17 cellular contexts compared by ENCODE assay signal in genomic region chr6:163637524-163637923, GRCh38.
DNase-seq lines count a peak whose midpoint lies in the region; ATAC-seq lines count a peak whose summit lies in the region.
"Had no signal": no experiment of that assay in that cellular context is flagged by ENCODE, and none has a peak within 500 bp of the region (broad histone marks: within the 10 kb centered on the region; RNA-seq: fewer than 3 reads in every experiment).

No MANE protein-coding gene starts in this region.

- H3K4me1 Mint-ChIP-seq in T-helper 17 cell, result no peaks in the 10 kb centered on the region
- H3K4me1 Mint-ChIP-seq in activated T-helper 1 cell treated with anti-CD3 and anti-CD28 coated beads, Interleukin-12 subunit alpha, Interleukin-12 subunit beta, Interleukin-2, Interleukin-4 antibody, amounts not matched to agents 30 ng/mL and 10 ng/mL and 1 ng/mL, durations not matched to agents 14 hours and 24 hours and 36 hours (ENCODE audit: low read depth), result no peaks in the 10 kb centered on the region
- H3K4me1 Mint-ChIP-seq: central memory CD8-positive, alpha-beta T cell had no signal

- ATAC-seq in GM18519 (IDR thresholded peaks at IDR 0.05; ENCODE audit: low FRiP score, unreplicated experiment) (peak; percentile 83), GM21390 (IDR thresholded peaks at IDR 0.05; ENCODE audit: unreplicated experiment) (peak; percentile 94), HG02970 (IDR thresholded peaks at IDR 0.05; ENCODE audit: low FRiP score, unreplicated experiment) (peak; percentile 63), HG03565 (IDR thresholded peaks at IDR 0.05; ENCODE audit: unreplicated experiment) (peak; percentile 76), T-helper 17 cell (no peak)
- ATAC-seq: HCT116 had no signal

- DNase-seq in T-helper 17 cell (no peak), H4 (ENCODE audit: low spot score) (no peak), middle frontal gyrus (ENCODE audit: extremely low spot score, low spot score) (no peak)
- DNase-seq in activated T-helper 1 cell treated with anti-CD3 and anti-CD28 coated beads, Interleukin-12 subunit alpha, Interleukin-12 subunit beta, Interleukin-2, Interleukin-4 antibody, amounts not matched to agents 30 ng/mL and 10 ng/mL and 1 ng/mL, durations not matched to agents 14 hours and 24 hours and 36 hours (ENCODE audit: low spot score), result no peak
- DNase-seq: activated naive CD4-positive, alpha-beta T cell treated with anti-CD3 and anti-CD28 coated beads, Interleukin-2, amount 50 U/mL, for 16 hours; lower lobe of right lung; NCI-H2227 treated with DMSO at 0.1 percent for 48 hours; Peyer's patch; T1000 had no signal

- no peaks in the 10 kb centered on the region for H3K36me3 Mint-ChIP-seq in T-helper 17 cell (ENCODE audit: low read depth)
- H3K36me3 Mint-ChIP-seq in activated T-helper 1 cell treated with anti-CD3 and anti-CD28 coated beads, Interleukin-12 subunit alpha, Interleukin-12 subunit beta, Interleukin-2, Interleukin-4 antibody, amounts not matched to agents 30 ng/mL and 10 ng/mL and 1 ng/mL, durations not matched to agents 14 hours and 24 hours and 36 hours (ENCODE audit: low read depth), result no peaks in the 10 kb centered on the region

- no peaks in the 10 kb centered on the region for H3K9me3 Mint-ChIP-seq in activated T-helper 1 cell treated with anti-CD3 and anti-CD28 coated beads, Interleukin-12 subunit alpha, Interleukin-12 subunit beta, Interleukin-2, Interleukin-4 antibody, amounts not matched to agents 30 ng/mL and 10 ng/mL and 1 ng/mL, durations not matched to agents 14 hours and 24 hours and 36 hours
- H3K9me3 Mint-ChIP-seq: central memory CD8-positive, alpha-beta T cell had no signal

- H3K27me3 Mint-ChIP-seq in T-helper 17 cell, result peaks cover 14% of the 10 kb centered on the region
- H3K27me3 Mint-ChIP-seq in activated T-helper 1 cell treated with anti-CD3 and anti-CD28 coated beads, Interleukin-12 subunit alpha, Interleukin-12 subunit beta, Interleukin-2, Interleukin-4 antibody, amounts not matched to agents 30 ng/mL and 10 ng/mL and 1 ng/mL, durations not matched to agents 14 hours and 24 hours and 36 hours (ENCODE audit: insufficient read depth), result peaks cover 6% of the 10 kb centered on the region

- intact Hi-C loops in activated T-helper 1 cell treated with anti-CD3 and anti-CD28 coated beads, Interleukin-12 subunit alpha, Interleukin-12 subunit beta, Interleukin-2, Interleukin-4 antibody, amounts not matched to agents 30 ng/mL and 10 ng/mL and 1 ng/mL, durations not matched to agents 14 hours and 24 hours and 36 hours (cut with micrococcal nuclease), result no loop called here

- no peak overlapping the region for H3K27ac Mint-ChIP-seq in T-helper 17 cell
- H3K27ac Mint-ChIP-seq in activated T-helper 1 cell treated with anti-CD3 and anti-CD28 coated beads, Interleukin-12 subunit alpha, Interleukin-12 subunit beta, Interleukin-2, Interleukin-4 antibody, amounts not matched to agents 30 ng/mL and 10 ng/mL and 1 ng/mL, durations not matched to agents 14 hours and 24 hours and 36 hours, result no peak overlapping the region

- H3K4me3 Mint-ChIP-seq in T-helper 17 cell, result no peak overlapping the region
- H3K4me3 Mint-ChIP-seq in activated T-helper 1 cell treated with anti-CD3 and anti-CD28 coated beads, Interleukin-12 subunit alpha, Interleukin-12 subunit beta, Interleukin-2, Interleukin-4 antibody, amounts not matched to agents 30 ng/mL and 10 ng/mL and 1 ng/mL, durations not matched to agents 14 hours and 24 hours and 36 hours, result no peak overlapping the region
- H3K4me3 Mint-ChIP-seq: central memory CD8-positive, alpha-beta T cell had no signal

- no peaks in the 10 kb centered on the region for H3K9me3 ChIP-seq in T-helper 17 cell (ENCODE audit: control insufficient read depth, low read length, poor library complexity, severe bottlenecking)
- H3K9me3 ChIP-seq: lower lobe of right lung, neutrophil, Peyer's patch, vagina had no signal
